Comparison of ENCODE assay signal across 11 cellular contexts in the genomic region with DNA sequence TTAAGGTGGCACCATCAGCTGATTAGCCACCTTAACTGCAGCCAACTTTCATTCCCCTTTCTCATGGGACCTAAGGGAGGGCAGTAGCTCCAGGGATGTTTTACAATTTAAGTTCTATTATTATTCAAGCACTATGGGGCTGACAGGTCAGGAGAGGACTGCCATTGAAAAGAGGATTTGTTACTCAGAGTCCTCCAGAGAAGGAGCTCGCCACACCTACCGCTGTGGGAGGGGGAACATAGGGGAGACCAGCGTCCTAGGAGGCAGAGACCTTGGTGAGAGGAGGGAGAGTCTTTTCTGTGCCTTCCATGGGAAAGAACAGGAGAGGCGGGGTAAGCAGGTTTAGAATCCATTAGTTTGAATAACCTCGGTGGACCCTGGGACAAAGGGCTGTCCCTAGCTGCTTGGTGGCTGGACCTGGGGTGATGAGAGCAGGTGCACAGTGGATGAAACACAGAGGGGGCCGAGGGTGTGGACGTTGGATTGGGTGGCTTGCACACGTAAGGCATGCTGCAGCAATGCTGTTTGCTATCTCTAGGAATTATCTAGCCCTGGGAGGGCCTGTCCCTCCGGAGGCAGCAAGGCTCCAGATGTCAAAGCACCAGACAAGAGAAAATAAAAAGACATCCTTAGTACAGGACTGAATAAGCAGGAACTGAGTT. TPM values are rescaled to one million over a fixed set of nuclear protein-coding genes. Genes with fewer than 3 reads are reported as not detected.
A peak's percentile ranks its signal among the peaks of the same experiment; 100 is the strongest.
DNase-seq lines count a peak whose midpoint lies in the region; TF ChIP-seq lines count a peak whose summit lies in the region.
"Had no signal": no experiment of that assay in that cellular context is flagged by ENCODE, and none has a peak within 500 bp of the region (broad histone marks: within the 10 kb centered on the region; RNA-seq: fewer than 3 reads in every experiment).

No MANE protein-coding gene starts in this region.

- H3F3A ChIP-seq in PC-9 (ENCODE audit: insufficient read depth, low read depth): no peaks in the 10 kb centered on the region

- H3K4me3 Mint-ChIP-seq in activated T-cell treated with anti-CD3 and anti-CD28 coated beads, Interleukin-2, amount 50 U/mL, for 24 hours: peak overlapping the region; percentile 70
- H3K4me3 Mint-ChIP-seq in activated CD4-positive, alpha-beta memory T cell treated with anti-CD3 and anti-CD28 coated beads, Interleukin-2, amount 10 ng/mL, durations not matched to agents 7 days and 5 days: peak overlapping the region; percentile 86
- H3K4me3 Mint-ChIP-seq in immature natural killer cell: peak overlapping the region; percentile 84 to 98 (median 97)

- BruUV-seq in PC-9 (replicated peaks; lab: Mats Ljungman, UMichigan): no TSS peak

- peak overlapping the region; percentile 72 to 83 for H3K4me3 ChIP-seq in stomach smooth muscle (ENCODE audit: low read length in 2 of 2)
- no peak overlapping the region for H3K4me3 ChIP-seq in PC-9
- H3K4me3 ChIP-seq: GM12878 had no signal

- no peaks in the 10 kb centered on the region for H3K9me3 ChIP-seq in stomach smooth muscle (ENCODE audit: control insufficient read depth in 2 of 2, low read length in 2 of 2)
- H3K9me3 ChIP-seq in PC-9 (ENCODE audit: insufficient read depth, low read depth): no peaks in the 10 kb centered on the region

- H3K9ac ChIP-seq in stomach smooth muscle (ENCODE audit: low read length in 2 of 2): peak overlapping the region; percentile 47 to 71

- POLR2A ChIA-PET in activated CD4-positive, alpha-beta memory T cell treated with anti-CD3 and anti-CD28 coated beads, Interleukin-2, amount 10 ng/mL, durations not matched to agents 7 days and 5 days (lab: Charles Lee): interaction anchor here (0.6 to 6.8 kb wide), 2 partner anchors 12 to 37 kb away, joined by 3 to 124 read pairs; partner anchors contain the start of gene ATP10A
- POLR2A ChIA-PET in PC-9 (lab: Charles Lee; ENCODE audit: unreplicated experiment): no interaction called here

- H3K27me3 ChIP-seq in stomach smooth muscle (ENCODE audit: control insufficient read depth in 1 of 2, insufficient read depth in 2 of 2, low read length in 2 of 2) (no peaks in the 10 kb centered on the region), PC-9 (ENCODE audit: insufficient read depth, low read depth) (peaks cover 12% of the 10 kb centered on the region)

- H3K36me3 ChIP-seq in stomach smooth muscle (ENCODE audit: control insufficient read depth in 2 of 2, insufficient read depth in 2 of 2, low read length in 2 of 2) (peaks cover 0 to 2% of the 10 kb centered on the region in 2 donors), PC-9 (ENCODE audit: low read depth) (no peaks in the 10 kb centered on the region)

- peaks cover 91% of the 10 kb centered on the region for H3K4me1 Mint-ChIP-seq in activated T-cell treated with anti-CD3 and anti-CD28 coated beads, Interleukin-2, amount 50 U/mL, for 24 hours (ENCODE audit: low read depth)
- H3K4me1 Mint-ChIP-seq in activated CD4-positive, alpha-beta memory T cell treated with anti-CD3 and anti-CD28 coated beads, Interleukin-2, amount 10 ng/mL, durations not matched to agents 7 days and 5 days: peaks cover 81% of the 10 kb centered on the region
- peaks cover 91 to 96% of the 10 kb centered on the region in 2 donors for H3K4me1 Mint-ChIP-seq in immature natural killer cell

- H3K4me2 ChIP-seq in PC-9: no peak overlapping the region

- H3K27me3 Mint-ChIP-seq in activated T-cell treated with anti-CD3 and anti-CD28 coated beads, Interleukin-2, amount 50 U/mL, for 24 hours: no peaks in the 10 kb centered on the region
- H3K27me3 Mint-ChIP-seq in activated CD4-positive, alpha-beta memory T cell treated with anti-CD3 and anti-CD28 coated beads, Interleukin-2, amount 10 ng/mL, durations not matched to agents 7 days and 5 days: peaks cover 2% of the 10 kb centered on the region
- peaks cover 2 to 7% (median 6%) of the 10 kb centered on the region in 3 donors for H3K27me3 Mint-ChIP-seq in immature natural killer cell (ENCODE audit: low read depth in 3 of 3)

- no peaks in the 10 kb centered on the region for H3K9me3 Mint-ChIP-seq in activated T-cell treated with anti-CD3 and anti-CD28 coated beads, Interleukin-2, amount 50 U/mL, for 24 hours
- H3K9me3 Mint-ChIP-seq in activated CD4-positive, alpha-beta memory T cell treated with anti-CD3 and anti-CD28 coated beads, Interleukin-2, amount 10 ng/mL, durations not matched to agents 7 days and 5 days: no peaks in the 10 kb centered on the region
- no peaks in the 10 kb centered on the region for H3K9me3 Mint-ChIP-seq in immature natural killer cell

- H3K4me1 ChIP-seq in stomach smooth muscle (ENCODE audit: control insufficient read depth, insufficient read depth, low read length): peaks cover 55% of the 10 kb centered on the region
- H3K4me1 ChIP-seq in PC-9 (replicated peaks; ENCODE audit: insufficient read depth): no peaks in the 10 kb centered on the region

- intact Hi-C loops in PC-9 (cut with micrococcal nuclease; ENCODE audit: unreplicated experiment): no loop called here

- CTCF ChIA-PET in activated CD4-positive, alpha-beta memory T cell treated with anti-CD3 and anti-CD28 coated beads, Interleukin-2, amount 10 ng/mL, durations not matched to agents 7 days and 5 days (lab: Charles Lee): no interaction called here
- CTCF ChIA-PET in PC-9 (lab: Charles Lee): no interaction called here

- DNase-seq in activated T-cell treated with anti-CD3 and anti-CD28 coated beads, Interleukin-2, amount 50 U/mL, for 24 hours: peak; percentile 52
- no peak for DNase-seq in activated T-cell treated with anti-CD3 and anti-CD28 coated beads, Interleukin-2, amount 50 U/mL, for 1 hour
- DNase-seq in activated CD4-positive, alpha-beta memory T cell treated with anti-CD3 and anti-CD28 coated beads, Interleukin-2, amount 10 ng/mL, durations not matched to agents 7 days and 5 days: no peak
- no peak for DNase-seq in immature natural killer cell
- DNase-seq in SK-N-DZ (ENCODE audit: low spot score): no peak
- no peak for DNase-seq in HK-2 (ENCODE audit: unreplicated experiment)
- DNase-seq in PC-9: no peak
- DNase-seq: AML-193, NCI-H446 treated with DMSO at 0.1 percent for 48 hours had no signal

- H3K36me3 Mint-ChIP-seq in activated T-cell treated with anti-CD3 and anti-CD28 coated beads, Interleukin-2, amount 50 U/mL, for 24 hours (ENCODE audit: low read depth): peaks cover 45% of the 10 kb centered on the region
- peaks cover 53% of the 10 kb centered on the region for H3K36me3 Mint-ChIP-seq in activated CD4-positive, alpha-beta memory T cell treated with anti-CD3 and anti-CD28 coated beads, Interleukin-2, amount 10 ng/mL, durations not matched to agents 7 days and 5 days (ENCODE audit: low read depth)
- H3K36me3 Mint-ChIP-seq in immature natural killer cell: no peaks in the 10 kb centered on the region

- H4K20me1 ChIP-seq in PC-9 (ENCODE audit: insufficient read depth): no peaks in the 10 kb centered on the region

- H3K27ac ChIP-seq in stomach smooth muscle (ENCODE audit: low read length) (peak overlapping the region; percentile 93), PC-9 (no peak overlapping the region)

- no peak overlapping the region for H2AFZ ChIP-seq in PC-9

- no peaks in the 10 kb centered on the region for H3K9me2 ChIP-seq in PC-9 (ENCODE audit: insufficient read depth)

- H3K79me2 ChIP-seq in PC-9 (ENCODE audit: low read depth): no peaks in the 10 kb centered on the region

- TF ChIP-seq CTCF in PC-9 (conservative IDR thresholded peaks at IDR 0.05): no peak

- H3K27ac Mint-ChIP-seq in activated T-cell treated with anti-CD3 and anti-CD28 coated beads, Interleukin-2, amount 50 U/mL, for 24 hours: peak overlapping the region; percentile 98
- H3K27ac Mint-ChIP-seq in activated CD4-positive, alpha-beta memory T cell treated with anti-CD3 and anti-CD28 coated beads, Interleukin-2, amount 10 ng/mL, durations not matched to agents 7 days and 5 days: peak overlapping the region; percentile 99
- peak overlapping the region; percentile 90 to 98 (median 97) for H3K27ac Mint-ChIP-seq in immature natural killer cell

RNA-seq across cellular contexts. Expression of gene ATP10A, which starts 14.2 kb away (rescaled TPM):
- 10 to 100 TPM; 35.8 to 36.5 TPM for total RNA-seq in activated CD4-positive, alpha-beta memory T cell treated with anti-CD3 and anti-CD28 coated beads, Interleukin-2, amount 10 ng/mL, durations not matched to agents 7 days and 5 days
- 10 to 100 TPM in 1 of 3 donors, 1 to 10 TPM in 2; 2.4 to 17.4 (median 7.3) TPM for polyA plus RNA-seq in immature natural killer cell
- not detected in 2 replicates for polyA plus RNA-seq in SK-N-DZ (2014; cell fraction: cytosol; rRNA removed)
- polyA plus RNA-seq in SK-N-DZ (2014; cell fraction: nucleus; rRNA removed): not detected in 2 replicates
- not detected in 2 replicates for total RNA-seq in PC-9 (2021)

Comparison
In these comparisons a context has a peak if more than half of its experiments do, and no peak if none do; other contexts are left out.
1. RNA of gene ATP10A, which starts 14.2 kb away (total RNA-seq): 35.8 to 36.5 TPM in activated CD4-positive, alpha-beta memory T cell treated with anti-CD3 and anti-CD28 coated beads, Interleukin-2, amount 10 ng/mL, durations not matched to agents 7 days and 5 days; not detected in PC-9; every median in the first group is over 10 times any median in the second.
2. Peak in every context shown above with its lines, with median percentiles within 50 percentile points of each other: H3K27ac Mint-ChIP-seq and H3K4me3 Mint-ChIP-seq.